Comparison of ENCODE assay signal across 22 cellular contexts in the genomic region with DNA sequence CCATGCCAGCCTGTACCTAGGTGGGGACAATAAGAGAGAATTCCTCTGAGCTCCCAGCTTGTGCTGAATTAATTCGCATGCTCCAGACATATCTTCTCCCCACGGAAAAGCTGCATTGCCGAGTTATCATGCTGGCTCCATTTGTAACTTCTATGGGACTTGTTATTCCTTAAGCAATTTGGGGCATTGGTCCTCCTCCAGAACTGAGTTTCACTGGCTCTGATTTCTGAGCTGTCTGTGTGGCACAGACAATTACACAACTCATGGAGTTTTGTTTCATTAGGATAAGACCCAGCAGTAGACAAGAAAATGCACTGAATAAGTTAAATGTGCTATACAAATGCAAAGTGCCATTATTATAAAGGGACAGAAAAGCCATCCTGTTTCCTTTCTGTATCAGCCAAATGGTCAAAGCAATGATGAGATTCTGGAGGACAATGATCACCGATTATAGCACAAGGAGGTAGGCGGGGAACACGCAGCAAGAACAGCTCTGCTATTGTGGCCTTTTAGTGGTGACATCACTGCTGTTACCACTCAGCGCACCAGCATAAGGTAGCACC.
DNase-seq lines count a peak whose midpoint lies in the region; FAIRE-seq and TF ChIP-seq lines count a peak whose summit lies in the region.
"Had no signal": no experiment of that assay in that cellular context is flagged by ENCODE, and none has a peak within 500 bp of the region (broad histone marks: within the 10 kb centered on the region; RNA-seq: fewer than 3 reads in every experiment).

No MANE protein-coding gene starts in this region.

- H3K27ac ChIP-seq in astrocyte (ENCODE audit: low read depth, low read length) (no peak overlapping the region), spleen (no peak overlapping the region), OCI-LY7 (ENCODE audit: low read depth, low read length, poor library complexity, severe bottlenecking) (no peak overlapping the region)
- H3K27ac ChIP-seq: SK-N-MC had no signal

- H3K9me3 Mint-ChIP-seq in astrocyte (ENCODE audit: unreplicated experiment), result no peaks in the 10 kb centered on the region

- H3K9me3 ChIP-seq in astrocyte (ENCODE audit: insufficient read depth, low read depth, low read length) (no peaks in the 10 kb centered on the region), spleen (no peaks in the 10 kb centered on the region), OCI-LY7 (ENCODE audit: low read length) (no peaks in the 10 kb centered on the region)

- no peak overlapping the region for H3K4me3 ChIP-seq in astrocyte (ENCODE audit: insufficient read depth, low read depth, low read length)
- no peak overlapping the region for H3K4me3 ChIP-seq in spleen
- H3K4me3 ChIP-seq in OCI-LY7 (ENCODE audit: low read depth, low read length, poor library complexity, severe bottlenecking), result no peak overlapping the region
- H3K4me3 ChIP-seq: SK-N-MC had no signal

- no peak overlapping the region for H3K9ac ChIP-seq in astrocyte (ENCODE audit: low read length)

- BruUV-seq in OCI-LY7 (replicated peaks; lab: Mats Ljungman, UMichigan), result no TSS peak

- H2AFZ ChIP-seq in astrocyte (ENCODE audit: low read depth, low read length) (no peak overlapping the region), OCI-LY7 (ENCODE audit: low read length) (no peak overlapping the region)

- no peaks in the 10 kb centered on the region for H3K9me2 ChIP-seq in OCI-LY7 (ENCODE audit: insufficient read depth, low read length)

- H3K36me3 ChIP-seq in astrocyte (ENCODE audit: insufficient read depth, low read length), result peaks cover 3% of the 10 kb centered on the region
- H3K36me3 ChIP-seq in spleen, result no peaks in the 10 kb centered on the region
- H3K36me3 ChIP-seq in OCI-LY7 (ENCODE audit: insufficient read depth, low read length), result no peaks in the 10 kb centered on the region

- H3K4me1 ChIP-seq in astrocyte (ENCODE audit: insufficient read depth, low read length) (peaks cover 13% of the 10 kb centered on the region), spleen (peaks cover 0 to 4% (median 0%) of the 10 kb centered on the region in 6 donors), OCI-LY7 (ENCODE audit: insufficient read depth, low read length, poor library complexity, severe bottlenecking) (no peaks in the 10 kb centered on the region)

- no peak for FAIRE-seq in astrocyte (lab: Jason Lieb, UNC)
- FAIRE-seq: H1, HepG2 had no signal

- H3K79me2 ChIP-seq in astrocyte (ENCODE audit: insufficient read depth, low read length), result peaks cover 51% of the 10 kb centered on the region
- H3K79me2 ChIP-seq in OCI-LY7 (ENCODE audit: insufficient read depth, low read depth, low read length), result no peaks in the 10 kb centered on the region

- H3K27me3 ChIP-seq in astrocyte (ENCODE audit: insufficient read depth, low read length) (no peaks in the 10 kb centered on the region), spleen (replicated peaks in 1 of 7) (no peaks in the 10 kb centered on the region)

- TF ChIP-seq POLR2A in spleen (IDR thresholded peaks at IDR 0.05), result no peak

- WGBS in spleen, 5 donors, result 87 to 94% (median 88%) methylated on average over 7 of the region's 7 CpGs

- H3K4me3 Mint-ChIP-seq in astrocyte (ENCODE audit: unreplicated experiment), result no peak overlapping the region
- H3K4me3 Mint-ChIP-seq: CD14-positive monocyte had no signal

- POLR2A ChIA-PET in OCI-LY7 (lab: Charles Lee), result interaction anchor here (0.5 kb wide), 1 partner anchor 237 kb away, joined by 3 read pairs; no protein-coding TSS in a partner anchor

- intact Hi-C loops in spleen (cut with DNase I; ENCODE audit: low total_unique reads), result no loop called here
- intact Hi-C loops in OCI-LY7 (cut with micrococcal nuclease; ENCODE audit: unreplicated experiment), result no loop called here

- peaks cover 12% of the 10 kb centered on the region for H3K36me3 Mint-ChIP-seq in astrocyte (ENCODE audit: low read depth, unreplicated experiment)
- H3K36me3 Mint-ChIP-seq: CD14-positive monocyte had no signal

- H3K4me2 ChIP-seq in astrocyte (ENCODE audit: low read length), result no peak overlapping the region
- no peak overlapping the region for H3K4me2 ChIP-seq in OCI-LY7 (ENCODE audit: low read length)

- CTCF ChIA-PET in OCI-LY7 (lab: Charles Lee; ENCODE audit: unreplicated experiment), result no interaction called here

- peaks cover 11% of the 10 kb centered on the region for H3K4me1 Mint-ChIP-seq in astrocyte (ENCODE audit: low read depth, unreplicated experiment)
- H3K4me1 Mint-ChIP-seq: CD14-positive monocyte had no signal

- H4K20me1 ChIP-seq in astrocyte (ENCODE audit: insufficient read depth, low read length) (peaks cover 60% of the 10 kb centered on the region), OCI-LY7 (ENCODE audit: insufficient read depth, low read length) (no peaks in the 10 kb centered on the region)

- DNase-seq in COLO829 (ENCODE audit: low spot score), result peak; percentile 33
- no peak for DNase-seq in astrocyte (ENCODE audit: low read depth)
- peak; percentile 27 for DNase-seq in inferior parietal cortex (ENCODE audit: extremely low spot score)
- peak; percentile 27 for DNase-seq in stromal cell of bone marrow (ENCODE audit: low read depth)
- no peak for DNase-seq in spleen
- DNase-seq in OCI-LY7 (ENCODE audit: low spot score), result no peak
- no peak for DNase-seq in Kasumi-1 (lab: John Stamatoyannopoulos, UW)
- DNase-seq in SW480 (ENCODE audit: low spot score), result no peak
- DNase-seq: AML-193, DMS 273 treated with DMSO at 0.1 percent for 48 hours, GF-D8, KG1, MV-4-11, NCI-H1694 treated with DMSO at 0.1 percent for 48 hours, NCI-H510A treated with DMSO at 0.1 percent for 48 hours, NCI-H774, OCI-M1, Right ventricle myocardium superior had no signal

- TF ChIP-seq CTCF in astrocyte (IDR thresholded peaks at IDR 0.05; ENCODE audit: insufficient read depth, low read depth, low read length), result no peak
- no peak for TF ChIP-seq CTCF in spleen (IDR thresholded peaks at IDR 0.05 in 8 of 11, conservative IDR thresholded peaks at IDR 0.05 in 3 of 11)
- TF ChIP-seq CTCF in OCI-LY7 (conservative IDR thresholded peaks at IDR 0.05; ENCODE audit: low read length), result no peak

- H3K27ac Mint-ChIP-seq in astrocyte (ENCODE audit: unreplicated experiment), result peak overlapping the region; percentile 5

- peaks cover 9% of the 10 kb centered on the region for H3K27me3 Mint-ChIP-seq in astrocyte (ENCODE audit: low read depth, unreplicated experiment)

Comparison
In these comparisons a context has a peak if more than half of its experiments do, and no peak if none do; other contexts are left out.
1. DNase-seq: peak in COLO829 (single experiment), inferior parietal cortex (single experiment) and stromal cell of bone marrow (single experiment); none in astrocyte (single experiment), spleen (single experiment), OCI-LY7 (single experiment), Kasumi-1 (0 of 2) and SW480 (single experiment).